In genomic region chr1:94851571-94851970, GRCh38 we compare ENCODE assay signal across 15 cellular contexts. TPM values are rescaled to one million over a fixed set of nuclear protein-coding genes. Genes with fewer than 3 reads are reported as not detected.
"Had no signal": no experiment of that assay in that cellular context is flagged by ENCODE, and none has a peak within 500 bp of the region (broad histone marks: within the 10 kb centered on the region; RNA-seq: fewer than 3 reads in every experiment).

No MANE protein-coding gene starts in this region.

- H3K4me3 ChIP-seq: dorsolateral prefrontal cortex, prostate gland, right atrium auricular region, sigmoid colon, testis, transverse colon, upper lobe of right lung, vagina had no signal

- H3K4me3 Mint-ChIP-seq: naive thymus-derived CD8-positive, alpha-beta T cell; nephron progenitor cell; stimulated activated memory B cell treated with anti-CD40 and anti-IgM and Interleukin-4, amounts not matched to agents 10 μg/mL and 1 μg/mL and 100 μg/mL, for 72 hours had no signal

- H3K4me1 ChIP-seq: prostate gland had no signal

- H3K36me3 ChIP-seq: prostate gland, right atrium auricular region, sigmoid colon, transverse colon, upper lobe of right lung, vagina had no signal

- H3K9me3 ChIP-seq: prostate gland, right atrium auricular region, sigmoid colon, testis, transverse colon, upper lobe of right lung, vagina had no signal

- H3K27ac Mint-ChIP-seq: naive thymus-derived CD8-positive, alpha-beta T cell; nephron progenitor cell; stimulated activated memory B cell treated with anti-CD40 and anti-IgM and Interleukin-4, amounts not matched to agents 10 μg/mL and 1 μg/mL and 100 μg/mL, for 72 hours had no signal

- ATAC-seq: naive thymus-derived CD8-positive, alpha-beta T cell; stimulated activated memory B cell treated with anti-CD40 and anti-IgM and Interleukin-4, amounts not matched to agents 10 μg/mL and 1 μg/mL and 100 μg/mL, for 72 hours; stimulated activated naive CD8-positive, alpha-beta T cell treated with anti-CD3 and anti-CD28 coated beads, Interleukin-15, Interleukin-2, amounts not matched to agents 100 U/mL and 50 U/mL, for 24 hours; upper lobe of right lung had no signal

- H3K27me3 ChIP-seq: dorsolateral prefrontal cortex, right atrium auricular region, sigmoid colon, testis, transverse colon, upper lobe of right lung, vagina had no signal

- H3K36me3 Mint-ChIP-seq: naive thymus-derived CD8-positive, alpha-beta T cell; stimulated activated memory B cell treated with anti-CD40 and anti-IgM and Interleukin-4, amounts not matched to agents 10 μg/mL and 1 μg/mL and 100 μg/mL, for 72 hours had no signal

- DNase-seq: effector CD4-positive, alpha-beta T cell; mesendoderm; naive thymus-derived CD8-positive, alpha-beta T cell; nephron progenitor cell; sigmoid colon; stimulated activated CD4-positive, alpha-beta T cell treated with anti-CD3 and anti-CD28 coated beads, Interleukin-4, amount 100 ng/mL, for 4 hours; stimulated activated naive CD8-positive, alpha-beta T cell treated with anti-CD3 and anti-CD28 coated beads, Interleukin-15, Interleukin-2, amounts not matched to agents 100 U/mL and 50 U/mL, for 24 hours; testis; transverse colon; upper lobe of right lung had no signal

- H3K4me1 Mint-ChIP-seq: naive thymus-derived CD8-positive, alpha-beta T cell; nephron progenitor cell; stimulated activated memory B cell treated with anti-CD40 and anti-IgM and Interleukin-4, amounts not matched to agents 10 μg/mL and 1 μg/mL and 100 μg/mL, for 72 hours had no signal

- H3K27ac ChIP-seq: prostate gland, right atrium auricular region, sigmoid colon, testis, transverse colon, upper lobe of right lung, vagina had no signal

- H3K9me3 Mint-ChIP-seq: naive thymus-derived CD8-positive, alpha-beta T cell; nephron progenitor cell; stimulated activated memory B cell treated with anti-CD40 and anti-IgM and Interleukin-4, amounts not matched to agents 10 μg/mL and 1 μg/mL and 100 μg/mL, for 72 hours had no signal

RNA-seq across cellular contexts. Expression of gene SLC44A3, which starts 31.4 kb away (rescaled TPM):
- total RNA-seq: naive thymus-derived CD8-positive, alpha-beta T cell had no signal
